29 cellular contexts compared by ENCODE assay signal in genomic region chr20:32614303-32614702, GRCh38. TPM values are rescaled to one million over a fixed set of nuclear protein-coding genes. Genes with fewer than 3 reads are reported as not detected.
DNase-seq lines count a peak whose midpoint lies in the region; ATAC-seq, FAIRE-seq and TF ChIP-seq lines count a peak whose summit lies in the region.
"Had no signal": no experiment of that assay in that cellular context is flagged by ENCODE, and none has a peak within 500 bp of the region (broad histone marks: within the 10 kb centered on the region; RNA-seq: fewer than 3 reads in every experiment).

No MANE protein-coding gene starts in this region.

- H4K8ac ChIP-seq in neuronal stem cell (ENCODE audit: low read depth, low read length), result no peak overlapping the region

- H3K4me3 ChIP-seq in HepG2 (replicated peaks in 1 of 3; ENCODE audit: insufficient read depth in 1 of 3, low read depth in 2 of 3, low read length in 3 of 3), result no peak overlapping the region
- no peak overlapping the region for H3K4me3 ChIP-seq in right lobe of liver
- H3K4me3 ChIP-seq in neuronal stem cell (ENCODE audit: low read length in 2 of 2), result no peak overlapping the region
- H3K4me3 ChIP-seq: BLaER1 had no signal

- H3K4ac ChIP-seq in neuronal stem cell (ENCODE audit: low read length), result no peak overlapping the region

- 40% methylated on average over 1 of the region's 1 CpG for WGBS in HepG2 (ENCODE audit: low lambda C conversion rate)
- WGBS in right lobe of liver (ENCODE audit: insufficient coverage, low coverage, low lambda C conversion rate, missing lambda C conversion rate), result 90% methylated on average over 1 of the region's 1 CpG
- WGBS in neuronal stem cell (ENCODE audit: extremely low coverage in 2 of 2, insufficient read length in 2 of 2, insufficient replicate concordance in 1 of 2), 2 donors, result no CpG with 5 or more reads among the region's 1 CpG

- H3K27me3 ChIP-seq in HepG2 (ENCODE audit: control insufficient read depth in 1 of 2, insufficient read depth in 2 of 2, low read length in 2 of 2) (peaks cover 10 to 52% of the 10 kb centered on the region in 2 experiments; a peak in 4 of 5 replicates), right lobe of liver (no peaks in the 10 kb centered on the region), neuronal stem cell (ENCODE audit: control insufficient read depth in 3 of 3, insufficient read depth in 3 of 3, low read depth in 1 of 3, low read length in 3 of 3) (peaks cover 0 to 18% (median 0%) of the 10 kb centered on the region in 3 experiments)
- H3K27me3 ChIP-seq: BE2C, BLaER1 had no signal

- H2BK15ac ChIP-seq in neuronal stem cell (ENCODE audit: low read length), result no peak overlapping the region

- H2AFZ ChIP-seq in HepG2 (ENCODE audit: low read length), result no peak overlapping the region
- H2AFZ ChIP-seq in neuronal stem cell (ENCODE audit: low read length), result no peak overlapping the region

- H3K4me1 ChIP-seq in HepG2 (ENCODE audit: insufficient read depth, low read length), result peaks cover 25% of the 10 kb centered on the region
- H3K4me1 ChIP-seq in right lobe of liver, result no peaks in the 10 kb centered on the region
- peaks cover 0 to 20% of the 10 kb centered on the region in 2 donors for H3K4me1 ChIP-seq in neuronal stem cell (ENCODE audit: control insufficient read depth in 2 of 2, insufficient read depth in 1 of 2, low read depth in 1 of 2, low read length in 2 of 2)
- H3K4me1 ChIP-seq: BE2C had no signal

- POLR2A ChIA-PET in HepG2 (lab: Yijun Ruan, JAX), result no interaction called here

- no peak overlapping the region for H4K91ac ChIP-seq in neuronal stem cell (ENCODE audit: low read depth, low read length, poor library complexity)

- no peak for FAIRE-seq in HepG2 (lab: Jason Lieb, UNC)
- FAIRE-seq: A204.1, G401.6, GM12891, GM19239 had no signal

- H3K9me3 ChIP-seq in HepG2 (ENCODE audit: low read length) (no peaks in the 10 kb centered on the region), right lobe of liver (no peaks in the 10 kb centered on the region), neuronal stem cell (replicated peaks in 1 of 2; ENCODE audit: control insufficient read depth in 2 of 2, insufficient read depth in 1 of 2, low read depth in 1 of 2, low read length in 2 of 2) (no peaks in the 10 kb centered on the region)
- H3K9me3 ChIP-seq: BE2C, BLaER1 had no signal

- H3K36me3 ChIP-seq in HepG2 (replicated peaks in 1 of 2; ENCODE audit: control insufficient read depth in 1 of 2, insufficient read depth in 2 of 2, low read length in 2 of 2), result no peaks in the 10 kb centered on the region
- H3K36me3 ChIP-seq in right lobe of liver, result no peaks in the 10 kb centered on the region
- no peaks in the 10 kb centered on the region for H3K36me3 ChIP-seq in neuronal stem cell (replicated peaks in 1 of 2; ENCODE audit: control insufficient read depth in 2 of 2, insufficient read depth in 2 of 2, low read length in 2 of 2)
- H3K36me3 ChIP-seq: BE2C, BLaER1 had no signal

- no peak overlapping the region for H3K9ac ChIP-seq in HepG2 (ENCODE audit: insufficient read depth, low read depth, low read length)
- H3K9ac ChIP-seq in neuronal stem cell (ENCODE audit: low read depth, low read length, poor library complexity), result no peak overlapping the region
- H3K9ac ChIP-seq: BLaER1 had no signal

- no peak overlapping the region for H3K27ac ChIP-seq in HepG2 (ENCODE audit: extremely low read length, insufficient read depth, low read length)
- no peak overlapping the region for H3K27ac ChIP-seq in right lobe of liver
- H3K27ac ChIP-seq in neuronal stem cell (replicated peaks; ENCODE audit: low read length), result no peak overlapping the region
- H3K27ac ChIP-seq: BLaER1 had no signal

- no peak overlapping the region for H2BK12ac ChIP-seq in neuronal stem cell (ENCODE audit: low read length)

- H3K23ac ChIP-seq in neuronal stem cell (ENCODE audit: low read depth, low read length, poor library complexity), result peak overlapping the region; percentile 26

- H3K4me2 ChIP-seq in HepG2 (ENCODE audit: low read depth, low read length) (no peak overlapping the region), neuronal stem cell (ENCODE audit: insufficient read depth, low read length, poor library complexity, severe bottlenecking) (no peak overlapping the region)
- H3K4me2 ChIP-seq: BLaER1 had no signal

- no peak overlapping the region for H2AK5ac ChIP-seq in neuronal stem cell (ENCODE audit: low read depth, low read length)

- ATAC-seq in HepG2 (no peak), right lobe of liver (no peak), GM19467 (IDR thresholded peaks at IDR 0.05; ENCODE audit: unreplicated experiment) (no peak)
- ATAC-seq in stimulated activated effector memory CD8-positive, alpha-beta T cell treated with anti-CD3 and anti-CD28 coated beads, Interleukin-12 subunit alpha, Interleukin-12 subunit beta, amount 100 ng/mL, for 72 hours, result no peak

- TF ChIP-seq POLR2A in HepG2 (IDR thresholded peaks at IDR 0.05; ENCODE audit: insufficient read depth in 1 of 2, low read depth in 2 of 2, low read length in 2 of 2) (no peak), right lobe of liver (IDR thresholded peaks at IDR 0.05) (no peak)

- peak overlapping the region; percentile 15 for H3K27ac Mint-ChIP-seq in stimulated activated effector memory CD8-positive, alpha-beta T cell treated with anti-CD3 and anti-CD28 coated beads, Interleukin-12 subunit alpha, Interleukin-12 subunit beta, amount 100 ng/mL, for 72 hours
- H3K27ac Mint-ChIP-seq: CD14-positive monocyte had no signal

- H2BK120ac ChIP-seq in neuronal stem cell (ENCODE audit: low read depth, low read length), result no peak overlapping the region

- intact Hi-C loops in HepG2 (cut with micrococcal nuclease; ENCODE audit: unreplicated experiment), result no loop called here
- intact Hi-C loops in right lobe of liver (cut with DNase I), result no loop called here

- H3K14ac ChIP-seq in neuronal stem cell (ENCODE audit: low read length), result no peak overlapping the region

- H3K79me1 ChIP-seq in neuronal stem cell (ENCODE audit: low read depth, low read length), result no peaks in the 10 kb centered on the region

- TF ChIP-seq RAD21 in HepG2 (CRISPR knock-in tag; IDR thresholded peaks at IDR 0.05), result no peak

- H4K20me1 ChIP-seq in HepG2 (ENCODE audit: insufficient read depth, low read length), result no peaks in the 10 kb centered on the region
- H4K20me1 ChIP-seq: BLaER1 had no signal

- CTCF ChIA-PET in HepG2 (lab: Yijun Ruan, JAX; ENCODE audit: low intra/inter-chr PET ratio, low total read pairs), result no interaction called here

- TF ChIP-seq EP300 in HepG2 (IDR thresholded peaks at IDR 0.05; ENCODE audit: low read depth in 2 of 2, low read length in 2 of 2) (no peak), HepG2 (CRISPR knock-in tag; IDR thresholded peaks at IDR 0.05; ENCODE audit: borderline replicate concordance) (no peak)

- no peak overlapping the region for H2BK5ac ChIP-seq in neuronal stem cell (ENCODE audit: low read length)

- DNase-seq in HepG2 (ENCODE audit: low spot score) (no peak), right lobe of liver (no peak), neuronal stem cell (ENCODE audit: low spot score) (no peak), HK-2 (ENCODE audit: unreplicated experiment) (no peak)
- no peak for DNase-seq in stimulated activated effector memory CD8-positive, alpha-beta T cell treated with anti-CD3 and anti-CD28 coated beads, Interleukin-12 subunit alpha, Interleukin-12 subunit beta, amount 100 ng/mL, for 72 hours (ENCODE audit: low spot score in 2 of 2)
- DNase-seq: 8988T; ACHN; BE2C; C1 segment of cervical spinal cord; CD4-positive, alpha-beta memory T cell; CD4-positive, CD25-positive, alpha-beta regulatory T cell; CD8-positive, alpha-beta memory T cell; COR-L47; DMS 273 treated with DMSO at 0.1 percent for 48 hours; DMS153; DMS53; DMS79; DND-41; GF-D8 had no signal

- H3K79me2 ChIP-seq in HepG2 (ENCODE audit: insufficient read depth, low read length), result no peaks in the 10 kb centered on the region

- in situ Hi-C loops in HepG2 (cut with HindIII; ENCODE audit: extremely low pct_ligation_motif_present, low pct_unique_long_range_greater_than_20kb), result no loop called here

- H3K18ac ChIP-seq in neuronal stem cell (ENCODE audit: low read length), result no peak overlapping the region

- TF ChIP-seq CTCF in HepG2 (CRISPR knock-in tag; IDR thresholded peaks at IDR 0.05) (no peak), right lobe of liver (IDR thresholded peaks at IDR 0.05) (no peak)

- BruUV-seq in HepG2 (replicated peaks; lab: Mats Ljungman, UMichigan), result no TSS peak

- H3K9me3 Mint-ChIP-seq in stimulated activated effector memory CD8-positive, alpha-beta T cell treated with anti-CD3 and anti-CD28 coated beads, Interleukin-12 subunit alpha, Interleukin-12 subunit beta, amount 100 ng/mL, for 72 hours, result no peaks in the 10 kb centered on the region
- H3K9me3 Mint-ChIP-seq: CD8-positive, alpha-beta memory T cell had no signal

- no peaks in the 10 kb centered on the region for H3K36me3 Mint-ChIP-seq in stimulated activated effector memory CD8-positive, alpha-beta T cell treated with anti-CD3 and anti-CD28 coated beads, Interleukin-12 subunit alpha, Interleukin-12 subunit beta, amount 100 ng/mL, for 72 hours
- H3K36me3 Mint-ChIP-seq: CD4-positive, alpha-beta memory T cell; CD4-positive, CD25-positive, alpha-beta regulatory T cell; CD8-positive, alpha-beta memory T cell had no signal

- H3K4me3 Mint-ChIP-seq in stimulated activated effector memory CD8-positive, alpha-beta T cell treated with anti-CD3 and anti-CD28 coated beads, Interleukin-12 subunit alpha, Interleukin-12 subunit beta, amount 100 ng/mL, for 72 hours, result no peak overlapping the region
- H3K4me3 Mint-ChIP-seq: CD4-positive, alpha-beta memory T cell; CD4-positive, CD25-positive, alpha-beta regulatory T cell; CD8-positive, alpha-beta memory T cell had no signal

- peaks cover 6% of the 10 kb centered on the region for H3K4me1 Mint-ChIP-seq in stimulated activated effector memory CD8-positive, alpha-beta T cell treated with anti-CD3 and anti-CD28 coated beads, Interleukin-12 subunit alpha, Interleukin-12 subunit beta, amount 100 ng/mL, for 72 hours

RNA-seq across cellular contexts. Expression of gene NOL4L, which starts 29.2 kb away (rescaled TPM):
- total RNA-seq in HepG2 (2016; rRNA removed; fragmentation: Illumina TruSeq; extraction: Trizol) (16.6 and 16.9 TPM in 2 replicates), right lobe of liver (1 to 10 TPM; 4.3 to 6.5 (median 5.7) TPM)
- 19.2 and 19.4 TPM in 2 replicates for total RNA-seq in HepG2 (2016; cell fraction: cytosol; rRNA removed; fragmentation: Illumina TruSeq; extraction: Trizol; ENCODE audit: low read depth)
- total RNA-seq in HepG2 (2016; cell fraction: insoluble cytoplasmic fraction; rRNA removed; fragmentation: Illumina TruSeq; extraction: Trizol), result 14.6 and 17.1 TPM in 2 replicates
- total RNA-seq in HepG2 (2016; cell fraction: membrane; rRNA removed; fragmentation: Illumina TruSeq; extraction: Trizol), result 21.3 and 24.1 TPM in 2 replicates
- total RNA-seq in HepG2 (2016; cell fraction: nucleus; rRNA removed; fragmentation: Illumina TruSeq; extraction: Trizol), result 21.2 and 22.3 TPM in 2 replicates
- 35.4 and 38.7 TPM in 2 replicates for polyA plus RNA-seq in HepG2 (2011; rRNA removed)
- 16.5 and 20.9 TPM in 2 replicates for polyA plus RNA-seq in HepG2 (2011; cell fraction: cytosol; rRNA removed)
- 91.0 and 107 TPM in 2 replicates for polyA plus RNA-seq in HepG2 (2011; cell fraction: nucleus; rRNA removed)
- 36.0 and 39.2 TPM in 2 replicates for polyA plus RNA-seq in HepG2 (2012)
- 35.0 and 39.6 TPM in 2 replicates for polyA plus RNA-seq in HepG2 (2016; cell fraction: cytosol; fragmentation: Illumina TruSeq; extraction: Trizol; ENCODE audit: low read depth)
- polyA plus RNA-seq in HepG2 (2016; cell fraction: insoluble cytoplasmic fraction; fragmentation: Illumina TruSeq; extraction: Trizol; ENCODE audit: low read depth), result 21.6 and 26.9 TPM in 2 replicates
- polyA plus RNA-seq in HepG2 (2016; cell fraction: membrane; fragmentation: Illumina TruSeq; extraction: Trizol; ENCODE audit: low read depth), result 31.2 and 32.6 TPM in 2 replicates
- 57.5 and 60.6 TPM in 2 replicates for polyA plus RNA-seq in HepG2 (2016; cell fraction: nucleus; fragmentation: Illumina TruSeq; extraction: Trizol; ENCODE audit: insufficient read depth, low read depth)
- polyA minus RNA-seq in HepG2 (2011; rRNA and poly(A)+ RNA removed; ENCODE audit: low replicate concordance), result 6.7 and 47.8 TPM in 2 replicates
- 28.0 and 37.6 TPM in 2 replicates for polyA minus RNA-seq in HepG2 (2011; cell fraction: cytosol; rRNA and poly(A)+ RNA removed)
- 30.5 and 30.6 TPM in 2 replicates for polyA minus RNA-seq in HepG2 (2011; cell fraction: nucleus; rRNA and poly(A)+ RNA removed)
- polyA plus RNA-seq in neuronal stem cell (2013, experiment 1 of 2), result 27.2 TPM
- polyA plus RNA-seq in neuronal stem cell (2013, experiment 2 of 2), result 27.3 TPM

RNA-seq across cellular contexts. Expression of gene C20orf203, which starts 59.4 kb away (rescaled TPM):
- total RNA-seq in HepG2 (2016; rRNA removed; fragmentation: Illumina TruSeq; extraction: Trizol) (0.02 TPM in 1 of 2 replicates, not detected in the other), right lobe of liver (not detected)
- total RNA-seq in HepG2 (2016; cell fraction: cytosol; rRNA removed; fragmentation: Illumina TruSeq; extraction: Trizol; ENCODE audit: low read depth), result not detected in 2 replicates
- total RNA-seq in HepG2 (2016; cell fraction: insoluble cytoplasmic fraction; rRNA removed; fragmentation: Illumina TruSeq; extraction: Trizol), result 0.03 and 0.04 TPM in 2 replicates
- not detected in 2 replicates for total RNA-seq in HepG2 (2016; cell fraction: membrane; rRNA removed; fragmentation: Illumina TruSeq; extraction: Trizol)
- 0.12 TPM in 1 of 2 replicates, not detected in the other for total RNA-seq in HepG2 (2016; cell fraction: nucleus; rRNA removed; fragmentation: Illumina TruSeq; extraction: Trizol)
- polyA plus RNA-seq in HepG2 (2011; rRNA removed), result 0.04 and 0.05 TPM in 2 replicates
- 0.01 TPM in 1 of 2 replicates, not detected in the other for polyA plus RNA-seq in HepG2 (2011; cell fraction: cytosol; rRNA removed)
- polyA plus RNA-seq in HepG2 (2011; cell fraction: nucleus; rRNA removed), result 0.24 and 0.29 TPM in 2 replicates
- polyA plus RNA-seq in HepG2 (2012), result 0.03 and 0.08 TPM in 2 replicates
- not detected in 2 replicates for polyA plus RNA-seq in HepG2 (2016; cell fraction: cytosol; fragmentation: Illumina TruSeq; extraction: Trizol; ENCODE audit: low read depth)
- not detected in 2 replicates for polyA plus RNA-seq in HepG2 (2016; cell fraction: insoluble cytoplasmic fraction; fragmentation: Illumina TruSeq; extraction: Trizol; ENCODE audit: low read depth)
- polyA plus RNA-seq in HepG2 (2016; cell fraction: membrane; fragmentation: Illumina TruSeq; extraction: Trizol; ENCODE audit: low read depth), result 0.06 TPM in 1 of 2 replicates, not detected in the other
- not detected in 2 replicates for polyA plus RNA-seq in HepG2 (2016; cell fraction: nucleus; fragmentation: Illumina TruSeq; extraction: Trizol; ENCODE audit: insufficient read depth, low read depth)
- 0.18 TPM in 1 of 2 replicates, not detected in the other for polyA minus RNA-seq in HepG2 (2011; rRNA and poly(A)+ RNA removed; ENCODE audit: low replicate concordance)
- not detected in 2 replicates for polyA minus RNA-seq in HepG2 (2011; cell fraction: cytosol; rRNA and poly(A)+ RNA removed)
- 0.12 and 0.13 TPM in 2 replicates for polyA minus RNA-seq in HepG2 (2011; cell fraction: nucleus; rRNA and poly(A)+ RNA removed)
- 0.21 TPM for polyA plus RNA-seq in neuronal stem cell (2013, experiment 1 of 2)
- polyA plus RNA-seq in neuronal stem cell (2013, experiment 2 of 2), result 0.18 TPM
- total RNA-seq: A673; CD8-positive, alpha-beta memory T cell; Daoy had no signal
- polyA plus RNA-seq: AG04450; CD14-positive monocyte; CD4-positive, alpha-beta memory T cell; CD8-positive, alpha-beta memory T cell had no signal
